2 cellular contexts compared by ENCODE assay signal in genomic region chr19:7628589-7629311, GRCh38.
TF ChIP-seq lines count a peak whose summit lies in the region.

No MANE protein-coding gene starts in this region.

TF ChIP-seq in A549, 52 proteins besides CTCF, POLR2A, EP300 and RAD21:
- no peak for TF ChIP-seq MAZ (IDR thresholded peaks at IDR 0.05; ENCODE audit: borderline replicate concordance, low read depth, low read length)
- no peak for TF ChIP-seq EHMT2 (IDR thresholded peaks at IDR 0.05; ENCODE audit: low read depth)
- no peak for TF ChIP-seq MAFK (IDR thresholded peaks at IDR 0.05; ENCODE audit: partially characterized antibody)
- no peak for TF ChIP-seq MYC (IDR thresholded peaks at IDR 0.05; ENCODE audit: borderline replicate concordance, low read length)
- TF ChIP-seq FOXS1 (CRISPR knock-in tag; IDR thresholded peaks at IDR 0.05), result no peak
- TF ChIP-seq FOSB (CRISPR knock-in tag; IDR thresholded peaks at IDR 0.05), result no peak
- no peak for TF ChIP-seq RFX5 (IDR thresholded peaks at IDR 0.05)
- no peak for TF ChIP-seq ZC3H11A (IDR thresholded peaks at IDR 0.05)
- TF ChIP-seq HDAC2 (IDR thresholded peaks at IDR 0.05), result no peak
- TF ChIP-seq, protein P1, sequence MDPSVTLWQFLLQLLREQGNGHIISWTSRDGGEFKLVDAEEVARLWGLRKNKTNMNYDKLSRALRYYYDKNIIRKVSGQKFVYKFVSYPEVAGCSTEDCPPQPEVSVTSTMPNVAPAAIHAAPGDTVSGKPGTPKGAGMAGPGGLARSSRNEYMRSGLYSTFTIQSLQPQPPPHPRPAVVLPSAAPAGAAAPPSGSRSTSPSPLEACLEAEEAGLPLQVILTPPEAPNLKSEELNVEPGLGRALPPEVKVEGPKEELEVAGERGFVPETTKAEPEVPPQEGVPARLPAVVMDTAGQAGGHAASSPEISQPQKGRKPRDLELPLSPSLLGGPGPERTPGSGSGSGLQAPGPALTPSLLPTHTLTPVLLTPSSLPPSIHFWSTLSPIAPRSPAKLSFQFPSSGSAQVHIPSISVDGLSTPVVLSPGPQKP (IDR thresholded peaks at IDR 0.05; ENCODE audit: low read depth, low read length), result no peak
- TF ChIP-seq ESRRA (IDR thresholded peaks at IDR 0.05; ENCODE audit: borderline replicate concordance, low read length), result no peak
- no peak for TF ChIP-seq GATA3 (IDR thresholded peaks at IDR 0.05; ENCODE audit: borderline replicate concordance)
- no peak for TF ChIP-seq HOXA7 (CRISPR knock-in tag; IDR thresholded peaks at IDR 0.05)

TF ChIP-seq in IMR-90, 13 proteins besides CTCF, POLR2A, EP300 and RAD21:
- TF ChIP-seq CEBPB (IDR thresholded peaks at IDR 0.05; ENCODE audit: low read depth, low read length) (no peak), RFX5 (IDR thresholded peaks at IDR 0.05; ENCODE audit: low read depth, low read length) (no peak), MXI1 (IDR thresholded peaks at IDR 0.05; ENCODE audit: borderline replicate concordance, low read depth, low read length) (no peak), BHLHE40 (IDR thresholded peaks at IDR 0.05; ENCODE audit: low read depth, low read length) (no peak), NFE2L2 (IDR thresholded peaks at IDR 0.05; ENCODE audit: low read depth, low read length) (no peak), MAZ (IDR thresholded peaks at IDR 0.05; ENCODE audit: borderline replicate concordance, low read depth, low read length) (no peak), MAFK (IDR thresholded peaks at IDR 0.05; ENCODE audit: low read depth, low read length) (no peak), CHD1 (IDR thresholded peaks at IDR 0.05; ENCODE audit: low read depth, low read length) (no peak), FOS (IDR thresholded peaks at IDR 0.05; ENCODE audit: low read depth, low read length) (no peak)
- TF ChIP-seq, protein P1 (IDR thresholded peaks at IDR 0.05; ENCODE audit: borderline replicate concordance, low read depth, low read length), result no peak
